7 cellular contexts compared by ENCODE assay signal in the genomic region with DNA sequence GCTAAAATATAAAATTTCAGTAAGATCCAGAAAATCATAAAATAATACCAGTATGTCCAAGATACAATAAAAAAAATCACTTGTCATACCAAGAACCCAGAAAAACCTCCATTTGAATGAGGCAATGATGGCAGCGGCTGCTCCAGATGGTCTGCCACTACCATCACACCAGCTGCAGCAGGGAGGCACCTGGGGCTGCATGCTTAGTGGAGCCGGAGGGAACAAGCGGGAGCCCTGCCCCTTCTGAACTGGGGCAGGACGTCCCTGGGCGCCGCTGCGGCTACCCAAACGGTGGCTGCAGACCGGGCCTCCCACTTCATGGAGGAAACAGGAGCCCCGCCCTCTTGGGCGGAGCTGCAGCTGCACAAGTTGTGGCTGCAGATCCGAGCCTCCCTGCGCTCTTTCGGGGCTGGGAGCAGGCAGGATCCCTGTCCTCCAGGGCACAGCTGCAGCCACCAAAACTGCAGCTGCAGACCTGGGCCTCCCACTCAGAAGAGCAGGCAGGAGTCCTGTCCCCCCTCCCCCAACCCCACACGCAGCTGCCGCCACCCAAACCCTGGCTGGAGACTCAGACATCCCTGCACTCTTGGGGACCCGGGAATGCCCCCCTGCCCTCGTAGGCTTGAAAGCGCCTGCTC. TPM values are rescaled to one million over a fixed set of nuclear protein-coding genes. Genes with fewer than 3 reads are reported as not detected.
DNase-seq lines count a peak whose midpoint lies in the region; ATAC-seq lines count a peak whose summit lies in the region.

No MANE protein-coding gene starts in this region.

- CTCF ChIA-PET in activated CD4-positive, alpha-beta T cell treated with anti-CD3 and anti-CD28 coated beads for 36 hours (lab: Charles Lee), result interaction anchor here (0.6 to 1.4 kb wide), 4 partner anchors 23 to 341 kb away, joined by 4 read pairs; no protein-coding TSS in a partner anchor

- no peaks in the 10 kb centered on the region for H3K27me3 Mint-ChIP-seq in activated CD4-positive, alpha-beta T cell treated with anti-CD3 and anti-CD28 coated beads for 36 hours
- H3K27me3 Mint-ChIP-seq in dendritic cell treated with granulocyte-macrophage colony-stimulating factor and Interleukin-4, amounts not matched to agents 40 ng/mL and 50 ng/mL, for 4 days, result peaks cover 14% of the 10 kb centered on the region

- no peaks in the 10 kb centered on the region for H3K36me3 Mint-ChIP-seq in activated CD4-positive, alpha-beta T cell treated with anti-CD3 and anti-CD28 coated beads for 36 hours (ENCODE audit: low read depth)
- no peaks in the 10 kb centered on the region for H3K36me3 Mint-ChIP-seq in dendritic cell treated with granulocyte-macrophage colony-stimulating factor and Interleukin-4, amounts not matched to agents 40 ng/mL and 50 ng/mL, for 4 days (ENCODE audit: low read depth)

- peaks cover 4% of the 10 kb centered on the region for H3K4me1 Mint-ChIP-seq in activated CD4-positive, alpha-beta T cell treated with anti-CD3 and anti-CD28 coated beads for 36 hours
- peaks cover 29% of the 10 kb centered on the region for H3K4me1 Mint-ChIP-seq in dendritic cell treated with granulocyte-macrophage colony-stimulating factor and Interleukin-4, amounts not matched to agents 40 ng/mL and 50 ng/mL, for 4 days (ENCODE audit: low read depth)

- POLR2A ChIA-PET in activated CD4-positive, alpha-beta T cell treated with anti-CD3 and anti-CD28 coated beads for 36 hours (lab: Charles Lee), result interaction anchor here (0.7 to 1.5 kb wide), 4 partner anchors 11 to 191 kb away, joined by 3 to 4 read pairs (median 4); no protein-coding TSS in a partner anchor

- peak overlapping the region; percentile 53 for H3K4me3 Mint-ChIP-seq in activated CD4-positive, alpha-beta T cell treated with anti-CD3 and anti-CD28 coated beads for 36 hours
- peak overlapping the region; percentile 64 for H3K4me3 Mint-ChIP-seq in dendritic cell treated with granulocyte-macrophage colony-stimulating factor and Interleukin-4, amounts not matched to agents 40 ng/mL and 50 ng/mL, for 4 days

- intact Hi-C loops in activated CD4-positive, alpha-beta T cell treated with anti-CD3 and anti-CD28 coated beads for 36 hours (cut with DNase I, micrococcal nuclease), result no loop called here
- intact Hi-C loops in dendritic cell treated with granulocyte-macrophage colony-stimulating factor and Interleukin-4, amounts not matched to agents 40 ng/mL and 50 ng/mL, for 4 days (cut with micrococcal nuclease), result no loop called here

- no peaks in the 10 kb centered on the region for H3K9me3 Mint-ChIP-seq in activated CD4-positive, alpha-beta T cell treated with anti-CD3 and anti-CD28 coated beads for 36 hours (ENCODE audit: low read depth)
- H3K9me3 Mint-ChIP-seq in dendritic cell treated with granulocyte-macrophage colony-stimulating factor and Interleukin-4, amounts not matched to agents 40 ng/mL and 50 ng/mL, for 4 days, result no peaks in the 10 kb centered on the region

- DNase-seq in NCI-H2227 (lab: John Stamatoyannopoulos, UW; ENCODE audit: unreplicated experiment), result peak; percentile 90
- DNase-seq in activated CD4-positive, alpha-beta T cell treated with anti-CD3 and anti-CD28 coated beads for 36 hours, result peak; percentile 82
- peak; percentile 18 to 27 for DNase-seq in lung microvascular endothelial cell (ENCODE audit: low read depth in 2 of 2)
- peak; percentile 12 for DNase-seq in stimulated activated CD8-positive, alpha-beta memory T cell treated with anti-CD3 and anti-CD28 coated beads, Interleukin-12 subunit alpha, Interleukin-12 subunit beta, amount 100 ng/mL, for 24 hours (ENCODE audit: extremely low read depth)

- H3K27ac Mint-ChIP-seq in activated CD4-positive, alpha-beta T cell treated with anti-CD3 and anti-CD28 coated beads for 36 hours, result peak overlapping the region; percentile 13
- no peak overlapping the region for H3K27ac Mint-ChIP-seq in dendritic cell treated with granulocyte-macrophage colony-stimulating factor and Interleukin-4, amounts not matched to agents 40 ng/mL and 50 ng/mL, for 4 days

- ATAC-seq in GM18511 (IDR thresholded peaks at IDR 0.05; ENCODE audit: unreplicated experiment) (peak; percentile 98), HG03025 (IDR thresholded peaks at IDR 0.05; ENCODE audit: low FRiP score, unreplicated experiment) (peak; percentile 89)
- ATAC-seq in activated CD4-positive, alpha-beta T cell treated with anti-CD3 and anti-CD28 coated beads for 36 hours, result peak; percentile 94

RNA-seq across cellular contexts. Expression of a gene that starts 36.1 kb away (rescaled TPM):
- total RNA-seq in activated CD4-positive, alpha-beta T cell treated with anti-CD3 and anti-CD28 coated beads for 36 hours, result under 1 TPM in 1 of 2 experiments, not detected in 1; 0.02 TPM
- total RNA-seq in lung microvascular endothelial cell, result not detected in 2 replicates

Comparison
In these comparisons a context has a peak if more than half of its experiments do, and no peak if none do; other contexts are left out.
1. Peak in every context shown above with its lines: DNase-seq and ATAC-seq.
2. DNase-seq: peak in every context shown above with its lines; median percentile 90 in NCI-H2227; 82 in activated CD4-positive, alpha-beta T cell treated with anti-CD3 and anti-CD28 coated beads for 36 hours; 22 in lung microvascular endothelial cell; 12 in stimulated activated CD8-positive, alpha-beta memory T cell treated with anti-CD3 and anti-CD28 coated beads, Interleukin-12 subunit alpha, Interleukin-12 subunit beta, amount 100 ng/mL, for 24 hours.